1 cellular context compared by ENCODE assay signal in genomic region chr18:24138884-24139616, GRCh38.
TF ChIP-seq lines count a peak whose summit lies in the region.

TSS of gene CABYR (plus strand) at chr18:24139062. CDS start at chr18:24143115, 4,053 bp downstream.

TF ChIP-seq in WTC11, 78 proteins besides CTCF, POLR2A, EP300 and RAD21 (continued from another document):
- TF ChIP-seq MYBL2 (CRISPR knock-in tag; IDR thresholded peaks at IDR 0.05) (no peak), ZNF512 (CRISPR knock-in tag; IDR thresholded peaks at IDR 0.05; ENCODE audit: borderline replicate concordance) (no peak), ZMAT4 (CRISPR knock-in tag; IDR thresholded peaks at IDR 0.05) (peak; percentile 81; the same call in 1 of the 2 replicates), ZNF232 (CRISPR knock-in tag; IDR thresholded peaks at IDR 0.05) (0 out of 2 replicates have a peak, but pooled peaks have one; percentile 17), ATF3 (CRISPR knock-in tag; conservative IDR thresholded peaks at IDR 0.05) (no peak)
